In genomic region chr11:114060402-114061052, GRCh38 we compare ENCODE assay signal across 8 cellular contexts. TPM values are rescaled to one million over a fixed set of nuclear protein-coding genes. Genes with fewer than 3 reads are reported as not detected.
DNase-seq lines count a peak whose midpoint lies in the region; ATAC-seq and TF ChIP-seq lines count a peak whose summit lies in the region.

No MANE protein-coding gene starts in this region.

- H3K9me3 ChIP-seq in ES-I3 (ENCODE audit: control insufficient read depth, insufficient read depth, low read length) (no peaks in the 10 kb centered on the region), left lung (no peaks in the 10 kb centered on the region), stomach smooth muscle (ENCODE audit: control insufficient read depth in 2 of 2, low read length in 2 of 2) (no peaks in the 10 kb centered on the region), PC-9 (ENCODE audit: insufficient read depth, low read depth) (no peaks in the 10 kb centered on the region)

- H3K9me2 ChIP-seq in PC-9 (ENCODE audit: insufficient read depth), result no peaks in the 10 kb centered on the region

- DNase-seq in RWPE1 (ENCODE audit: low spot score) (peak; percentile 31), choroid plexus epithelial cell (ENCODE audit: low read depth) (no peak), left lung (peak; percentile 42 to 94), PC-9 (no peak), SW480 (ENCODE audit: low spot score) (no peak)

- no peaks in the 10 kb centered on the region for H3K36me3 ChIP-seq in ES-I3 (ENCODE audit: insufficient read depth, low read length)
- H3K36me3 ChIP-seq in left lung, result peaks cover 0 to 25% of the 10 kb centered on the region in 2 donors
- H3K36me3 ChIP-seq in stomach smooth muscle (ENCODE audit: control insufficient read depth in 2 of 2, insufficient read depth in 2 of 2, low read length in 2 of 2), result peaks cover 23 to 25% of the 10 kb centered on the region in 2 donors
- H3K36me3 ChIP-seq in PC-9 (ENCODE audit: low read depth), result no peaks in the 10 kb centered on the region

- TF ChIP-seq CTCF in RWPE1 (conservative IDR thresholded peaks at IDR 0.05; ENCODE audit: low read depth) (no peak), choroid plexus epithelial cell (conservative IDR thresholded peaks at IDR 0.05; ENCODE audit: low read depth, low read length) (no peak), left lung (IDR thresholded peaks at IDR 0.05) (no peak), PC-9 (conservative IDR thresholded peaks at IDR 0.05) (no peak)

- CTCF ChIA-PET in RWPE1 (lab: Yijun Ruan, JAX), result interaction anchor here (0.6 to 1.6 kb wide), 9 partner anchors 25 to 1481 kb away, joined by 3 to 10 read pairs (median 3); no protein-coding TSS in a partner anchor
- CTCF ChIA-PET in PC-9 (lab: Charles Lee), result no interaction called here

- BruUV-seq in PC-9 (replicated peaks; lab: Mats Ljungman, UMichigan), result no TSS peak

- ATAC-seq in left lung (peak; percentile 10), GM21526 (IDR thresholded peaks at IDR 0.05; ENCODE audit: low FRiP score, unreplicated experiment) (no peak)

- no peaks in the 10 kb centered on the region for H3K79me2 ChIP-seq in PC-9 (ENCODE audit: low read depth)

- H3K4me3 ChIP-seq in choroid plexus epithelial cell (ENCODE audit: low read depth, low read length), result peak overlapping the region; percentile 95
- peak overlapping the region; percentile 94 to 95 for H3K4me3 ChIP-seq in left lung
- peak overlapping the region; percentile 77 to 97 for H3K4me3 ChIP-seq in stomach smooth muscle (ENCODE audit: low read length in 2 of 2)
- H3K4me3 ChIP-seq in PC-9, result no peak overlapping the region

- POLR2A ChIA-PET in RWPE1 (lab: Yijun Ruan, JAX; ENCODE audit: low non-redundant PET), result no interaction called here
- POLR2A ChIA-PET in PC-9 (lab: Charles Lee; ENCODE audit: unreplicated experiment), result no interaction called here

- H2AFZ ChIP-seq in PC-9, result no peak overlapping the region

- no peak overlapping the region for H3K4me2 ChIP-seq in PC-9

- H3F3A ChIP-seq in PC-9 (ENCODE audit: insufficient read depth, low read depth), result no peaks in the 10 kb centered on the region

- H4K20me1 ChIP-seq in PC-9 (ENCODE audit: insufficient read depth), result no peaks in the 10 kb centered on the region

- intact Hi-C loops in left lung (cut with DNase I), result loop anchor here in 1 of 2 donors (10.0 kb wide), 1 partner anchor 104 kb away; no protein-coding TSS in a partner anchor
- intact Hi-C loops in PC-9 (cut with micrococcal nuclease; ENCODE audit: unreplicated experiment), result no loop called here

- H3K4me1 ChIP-seq in ES-I3 (ENCODE audit: insufficient read depth, low read length), result peaks cover 5% of the 10 kb centered on the region; the same call in 1 of the 2 replicates
- peaks cover 17 to 68% of the 10 kb centered on the region in 2 donors for H3K4me1 ChIP-seq in left lung
- peaks cover 47% of the 10 kb centered on the region for H3K4me1 ChIP-seq in stomach smooth muscle (ENCODE audit: control insufficient read depth, insufficient read depth, low read length)
- H3K4me1 ChIP-seq in PC-9 (replicated peaks; ENCODE audit: insufficient read depth), result no peaks in the 10 kb centered on the region

- H3K27ac ChIP-seq in RWPE1 (peak overlapping the region; percentile 93), left lung (peak overlapping the region; percentile 83 to 86), stomach smooth muscle (ENCODE audit: low read length) (peak overlapping the region; percentile 100), PC-9 (no peak overlapping the region)

- H3K27me3 ChIP-seq in left lung (peaks cover 0 to 31% of the 10 kb centered on the region in 2 donors), stomach smooth muscle (ENCODE audit: control insufficient read depth in 1 of 2, insufficient read depth in 2 of 2, low read length in 2 of 2) (no peaks in the 10 kb centered on the region), PC-9 (ENCODE audit: insufficient read depth, low read depth) (peaks cover 70% of the 10 kb centered on the region)

- peak overlapping the region; percentile 67; the same call in 1 of the 2 replicates for H3K9ac ChIP-seq in ES-I3 (ENCODE audit: low read depth, low read length)
- peak overlapping the region; percentile 99 for H3K9ac ChIP-seq in stomach smooth muscle (ENCODE audit: low read length in 2 of 2)

RNA-seq across cellular contexts. Expression of gene ZBTB16, which starts 1.0 kb away (rescaled TPM):
- total RNA-seq in left lung (10 to 100 TPM; 52.5 to 55.6 TPM), PC-9 (2021) (0.25 and 0.44 TPM in 2 replicates)

Comparison
In these comparisons a context has a peak if more than half of its experiments do, and no peak if none do; other contexts are left out.
1. DNase-seq: peak in RWPE1 (single experiment) and left lung (2 of 2); none in choroid plexus epithelial cell (single experiment), PC-9 (0 of 2) and SW480 (single experiment).
2. RNA of gene ZBTB16, which starts 1.0 kb away (total RNA-seq): 52.5 to 55.6 TPM in left lung; 0.25 to 0.44 TPM in PC-9; every median in the first group is over 10 times any median in the second.